In genomic region chr4:68594678-68595077, GRCh38 we compare ENCODE assay signal across 37 cellular contexts. TPM values are rescaled to one million over a fixed set of nuclear protein-coding genes. Genes with fewer than 3 reads are reported as not detected.
"Had no signal": no experiment of that assay in that cellular context is flagged by ENCODE, and none has a peak within 500 bp of the region (broad histone marks: within the 10 kb centered on the region; RNA-seq: fewer than 3 reads in every experiment).

No MANE protein-coding gene starts in this region.

- H3K4me3 ChIP-seq: MG63 had no signal

- DNase-seq: Karpas-422, Kasumi-1, KG1, MG63, MM.1S, MV-4-11, NCI-H1048, NCI-H1092, NCI-H1092 treated with DMSO at 0.1 percent for 48 hours, NCI-H1105, NCI-H1105 treated with DMSO at 0.1 percent for 48 hours, NCI-H1417, NCI-H1417 treated with DMSO at 0.1 percent for 48 hours, NCI-H1436, NCI-H1436 treated with DMSO at 0.1 percent for 48 hours, NCI-H146, NCI-H1694, NCI-H1694 treated with DMSO at 0.1 percent for 48 hours, NCI-H187, NCI-H187 treated with DMSO at 0.1 percent for 48 hours, NCI-H1930, NCI-H2029, NCI-H2029 treated with DMSO at 0.1 percent for 48 hours, NCI-H2081, NCI-H2081 treated with DMSO at 0.1 percent for 48 hours, NCI-H2171, NCI-H2171 treated with DMSO at 0.1 percent for 48 hours, NCI-H2227 treated with DMSO at 0.1 percent for 48 hours, NCI-H226, NCI-H345, NCI-H446, NCI-H446 treated with DMSO at 0.1 percent for 48 hours, NCI-H510A had no signal

- H3K27me3 ChIP-seq: MG63 had no signal

- H3K9me3 ChIP-seq: MG63 had no signal

- H3K4me2 ChIP-seq: KMS-11 had no signal

- H3K36me3 ChIP-seq: MG63 had no signal

- H3K9ac ChIP-seq: KMS-11 had no signal

- H3K27ac ChIP-seq: KMS-11 had no signal

RNA-seq across cellular contexts. Expression of gene UGT2B17, which starts 18.6 kb away (rescaled TPM):
- total RNA-seq: LHCN-M2, MCF 10A, NCI-H460 had no signal
